In genomic region chr19:13832096-13832495, GRCh38 we compare ENCODE assay signal across 25 cellular contexts. TPM values are rescaled to one million over a fixed set of nuclear protein-coding genes. Genes with fewer than 3 reads are reported as not detected.
DNase-seq lines count a peak whose midpoint lies in the region; ATAC-seq and TF ChIP-seq lines count a peak whose summit lies in the region.
"Had no signal": no experiment of that assay in that cellular context is flagged by ENCODE, and none has a peak within 500 bp of the region (broad histone marks: within the 10 kb centered on the region; RNA-seq: fewer than 3 reads in every experiment).

No MANE protein-coding gene starts in this region.

- TF ChIP-seq CTCF in sigmoid colon (IDR thresholded peaks at IDR 0.05): no peak

- no peak overlapping the region for H3K4me3 ChIP-seq in GM23248
- no peak overlapping the region for H3K4me3 ChIP-seq in sigmoid colon
- H3K4me3 ChIP-seq: BLaER1 treated with 17β-estradiol and CSF1 and Interleukin-3, amounts not matched to agents 10 nM and 100 nM; heart right ventricle; lower lobe of right lung; PC-9; right lobe of liver had no signal

- H3K4me3 Mint-ChIP-seq in activated CD4-positive, alpha-beta T cell treated with anti-CD3 and anti-CD28 coated beads, Interleukin-2, amount 10 ng/mL, durations not matched to agents 7 days and 5 days: no peak overlapping the region
- H3K4me3 Mint-ChIP-seq in central memory CD8-positive, alpha-beta T cell: peak overlapping the region; percentile 89
- H3K4me3 Mint-ChIP-seq: activated CD8-positive, alpha-beta memory T cell treated with anti-CD3 and anti-CD28 coated beads, Interleukin-2, amount 10 ng/mL, durations not matched to agents 7 days and 5 days; type B pancreatic cell had no signal

- H3K79me2 ChIP-seq in GM23248 (ENCODE audit: insufficient read depth): peaks cover 33% of the 10 kb centered on the region

- H3K9me3 ChIP-seq in GM23248 (ENCODE audit: low read depth) (no peaks in the 10 kb centered on the region), sigmoid colon (no peaks in the 10 kb centered on the region)
- H3K9me3 ChIP-seq: BLaER1 treated with 17β-estradiol and CSF1 and Interleukin-3, amounts not matched to agents 10 nM and 100 nM; heart right ventricle; lower lobe of right lung; right lobe of liver had no signal

- POLR2A ChIA-PET in activated CD4-positive, alpha-beta T cell treated with anti-CD3 and anti-CD28 coated beads, Interleukin-2, amount 10 ng/mL, durations not matched to agents 7 days and 5 days (lab: Charles Lee): no interaction called here

- ATAC-seq in central memory CD8-positive, alpha-beta T cell (replicated peaks; ENCODE audit: extremely low read depth, poor library complexity, severe bottlenecking): no peak
- ATAC-seq: activated CD4-positive, CD25-positive, alpha-beta regulatory T cell treated with anti-CD3 and anti-CD28 coated beads, Interleukin-2, amount 50 U/mL, for 24 hours; activated CD8-positive, alpha-beta memory T cell treated with anti-CD3 and anti-CD28 coated beads, Interleukin-2, amount 10 ng/mL, durations not matched to agents 7 days and 5 days; heart right ventricle; right lobe of liver had no signal

- H3K4me1 ChIP-seq in GM23248 (ENCODE audit: insufficient read depth) (peaks cover 28% of the 10 kb centered on the region), sigmoid colon (peaks cover 0 to 43% (median 39%) of the 10 kb centered on the region in 4 donors)

- H4K20me1 ChIP-seq in GM23248 (ENCODE audit: insufficient read depth): no peaks in the 10 kb centered on the region

- CTCF ChIA-PET in activated CD4-positive, alpha-beta T cell treated with anti-CD3 and anti-CD28 coated beads, Interleukin-2, amount 10 ng/mL, durations not matched to agents 7 days and 5 days (lab: Charles Lee): no interaction called here

- TF ChIP-seq POLR2A in sigmoid colon (IDR thresholded peaks at IDR 0.05): no peak

- H3K27me3 Mint-ChIP-seq in activated CD4-positive, alpha-beta T cell treated with anti-CD3 and anti-CD28 coated beads, Interleukin-2, amount 10 ng/mL, durations not matched to agents 7 days and 5 days: no peaks in the 10 kb centered on the region
- no peaks in the 10 kb centered on the region for H3K27me3 Mint-ChIP-seq in central memory CD8-positive, alpha-beta T cell
- H3K27me3 Mint-ChIP-seq: activated CD8-positive, alpha-beta memory T cell treated with anti-CD3 and anti-CD28 coated beads, Interleukin-2, amount 10 ng/mL, durations not matched to agents 7 days and 5 days; type B pancreatic cell had no signal

- no peak overlapping the region for H3K4me2 ChIP-seq in GM23248 (ENCODE audit: unreplicated experiment)
- H3K4me2 ChIP-seq: PC-9 had no signal

- no peak overlapping the region for H2AFZ ChIP-seq in GM23248
- H2AFZ ChIP-seq: PC-9 had no signal

- H3K27ac ChIP-seq in GM23248 (peak overlapping the region; percentile 100), sigmoid colon (peak overlapping the region; percentile 96 to 100 (median 99))
- H3K27ac ChIP-seq: PC-9, right lobe of liver had no signal

- no peak for DNase-seq in activated CD4-positive, alpha-beta T cell treated with anti-CD3 and anti-CD28 coated beads, Interleukin-2, amount 10 ng/mL, durations not matched to agents 7 days and 5 days
- DNase-seq in activated CD4-positive, alpha-beta T cell treated with anti-CD3 and anti-CD28 coated beads for 48 hours: no peak
- peak; percentile 66 for DNase-seq in GM23248
- DNase-seq in central memory CD8-positive, alpha-beta T cell (ENCODE audit: low spot score in 2 of 2): no peak
- DNase-seq in sigmoid colon: peak; percentile 58
- no peak for DNase-seq in kidney tubule cell (ENCODE audit: low spot score)
- no peak for DNase-seq in GOT3 (lab: John Stamatoyannopoulos, UW)
- no peak for DNase-seq in T-helper 9 cell
- DNase-seq: activated CD8-positive, alpha-beta memory T cell treated with anti-CD3 and anti-CD28 coated beads, Interleukin-2, amount 10 ng/mL, durations not matched to agents 7 days and 5 days; activated effector memory CD4-positive, alpha-beta T cell treated with anti-CD3 and anti-CD28 coated beads, Interleukin-2, amount 50 U/mL, for 16 hours; anterior cingulate cortex; heart right ventricle; lower lobe of right lung; NCI-H1694 treated with DMSO at 0.1 percent for 48 hours; NCI-H2227 treated with DMSO at 0.1 percent for 48 hours; NCI-H82; nucleus accumbens; right lobe of liver; stimulated activated naive CD4-positive, alpha-beta T cell treated with Interleukin-2 at 50 U/mL for 16 hours; T1000 had no signal

- H3K9me2 ChIP-seq in GM23248 (ENCODE audit: insufficient read depth): no peaks in the 10 kb centered on the region

- H3K36me3 Mint-ChIP-seq in activated CD4-positive, alpha-beta T cell treated with anti-CD3 and anti-CD28 coated beads, Interleukin-2, amount 10 ng/mL, durations not matched to agents 7 days and 5 days (ENCODE audit: low read depth): peaks cover 36% of the 10 kb centered on the region
- H3K36me3 Mint-ChIP-seq in central memory CD8-positive, alpha-beta T cell (ENCODE audit: insufficient read depth): peaks cover 65% of the 10 kb centered on the region
- H3K36me3 Mint-ChIP-seq: type B pancreatic cell had no signal

- in situ Hi-C loops in GM23248 (cut with MboI): no loop called here

- peaks cover 41% of the 10 kb centered on the region for H3K4me1 Mint-ChIP-seq in activated CD4-positive, alpha-beta T cell treated with anti-CD3 and anti-CD28 coated beads, Interleukin-2, amount 10 ng/mL, durations not matched to agents 7 days and 5 days
- H3K4me1 Mint-ChIP-seq in central memory CD8-positive, alpha-beta T cell: peaks cover 43% of the 10 kb centered on the region

- intact Hi-C loops in sigmoid colon (cut with DNase I): no loop called here

- H3F3A ChIP-seq in GM23248 (ENCODE audit: insufficient read depth): peaks cover 83% of the 10 kb centered on the region

- WGBS in GM23248 (ENCODE audit: low coverage in 1 of 2, low lambda C conversion rate in 2 of 2, missing lambda C conversion rate in 2 of 2), 2 experiments: 46 to 47% methylated on average over 11 of the region's 11 CpGs
- WGBS in sigmoid colon, 2 donors: 75% methylated on average over 11 of the region's 11 CpGs

- H3K36me3 ChIP-seq in GM23248 (ENCODE audit: low read depth) (peaks cover 29% of the 10 kb centered on the region), sigmoid colon (peaks cover 4 to 43% (median 17%) of the 10 kb centered on the region in 4 donors)
- H3K36me3 ChIP-seq: right lobe of liver had no signal

- peak overlapping the region; percentile 100 for H3K9ac ChIP-seq in GM23248

- no peaks in the 10 kb centered on the region for H3K9me3 Mint-ChIP-seq in activated CD4-positive, alpha-beta T cell treated with anti-CD3 and anti-CD28 coated beads, Interleukin-2, amount 10 ng/mL, durations not matched to agents 7 days and 5 days
- H3K9me3 Mint-ChIP-seq in central memory CD8-positive, alpha-beta T cell: no peaks in the 10 kb centered on the region
- H3K9me3 Mint-ChIP-seq: type B pancreatic cell had no signal

- H3K27me3 ChIP-seq in GM23248 (replicated peaks; ENCODE audit: insufficient read depth) (no peaks in the 10 kb centered on the region), sigmoid colon (no peaks in the 10 kb centered on the region)
- H3K27me3 ChIP-seq: BLaER1 treated with 17β-estradiol and CSF1 and Interleukin-3, amounts not matched to agents 10 nM and 100 nM; heart right ventricle; right lobe of liver had no signal

- no peak for TF ChIP-seq EP300 in sigmoid colon (IDR thresholded peaks at IDR 0.05)

- peak overlapping the region; percentile 57 for H3K27ac Mint-ChIP-seq in activated CD4-positive, alpha-beta T cell treated with anti-CD3 and anti-CD28 coated beads, Interleukin-2, amount 10 ng/mL, durations not matched to agents 7 days and 5 days
- H3K27ac Mint-ChIP-seq in central memory CD8-positive, alpha-beta T cell (ENCODE audit: low read depth): peak overlapping the region; percentile 100
- H3K27ac Mint-ChIP-seq: type B pancreatic cell had no signal

RNA-seq across cellular contexts. Expression of gene ZSWIM4, which starts 36.9 kb away (rescaled TPM):
- 1 to 10 TPM; 6.0 to 6.2 TPM for total RNA-seq in activated CD4-positive, alpha-beta T cell treated with anti-CD3 and anti-CD28 coated beads, Interleukin-2, amount 10 ng/mL, durations not matched to agents 7 days and 5 days
- 2.9 and 3.0 TPM in 2 replicates for total RNA-seq in GM23248 (2014; rRNA removed; shearing (Covaris generic))
- polyA plus RNA-seq in GM23248 (2016; fragmentation: Nextera tagmentation; extraction: Ambion mirVana) (0.35 and 0.81 TPM in 2 replicates), sigmoid colon (1 to 10 TPM in 2 of 3 donors, under 1 TPM in 1; 0.60 to 3.3 (median 1.4) TPM)
- 1 to 10 TPM; 2.3 to 4.4 (median 3.3) TPM for total RNA-seq in sigmoid colon

RNA-seq across cellular contexts. Expression of gene NANOS3, which starts 44.8 kb away (rescaled TPM):
- under 1 TPM in 1 of 2 experiments, not detected in 1; 0.48 TPM for total RNA-seq in activated CD4-positive, alpha-beta T cell treated with anti-CD3 and anti-CD28 coated beads, Interleukin-2, amount 10 ng/mL, durations not matched to agents 7 days and 5 days
- not detected in 2 replicates for total RNA-seq in GM23248 (2014; rRNA removed; shearing (Covaris generic))
- polyA plus RNA-seq in GM23248 (2016; fragmentation: Nextera tagmentation; extraction: Ambion mirVana) (2.7 TPM in 2 replicates), sigmoid colon (under 1 TPM in 1 of 3 donors, not detected in 2; 0.16 TPM)
- not detected for total RNA-seq in sigmoid colon
- total RNA-seq: right lobe of liver, SK-MEL-5 had no signal

RNA-seq across cellular contexts. Expression of gene C19orf53, which starts 57.8 kb away (rescaled TPM):
- 10 to 100 TPM; 91.3 to 92.5 TPM for total RNA-seq in activated CD4-positive, alpha-beta T cell treated with anti-CD3 and anti-CD28 coated beads, Interleukin-2, amount 10 ng/mL, durations not matched to agents 7 days and 5 days
- 115 and 122 TPM in 2 replicates for total RNA-seq in GM23248 (2014; rRNA removed; shearing (Covaris generic))
- polyA plus RNA-seq in GM23248 (2016; fragmentation: Nextera tagmentation; extraction: Ambion mirVana): 309 TPM in 2 replicates
- total RNA-seq in sigmoid colon: 100 to 1,000 TPM; 139 to 229 (median 198) TPM
- polyA plus RNA-seq in sigmoid colon: 100 to 1,000 TPM; 105 to 133 (median 113) TPM

Comparison
In these comparisons a context has a peak if more than half of its experiments do, and no peak if none do; other contexts are left out.
1. DNase-seq: peak in GM23248 (single experiment) and sigmoid colon (single experiment); none in activated CD4-positive, alpha-beta T cell treated with anti-CD3 and anti-CD28 coated beads, Interleukin-2, amount 10 ng/mL, durations not matched to agents 7 days and 5 days (single experiment), activated CD4-positive, alpha-beta T cell treated with anti-CD3 and anti-CD28 coated beads for 48 hours (single experiment), central memory CD8-positive, alpha-beta T cell (0 of 2), kidney tubule cell (single experiment), GOT3 (single experiment) and T-helper 9 cell (single experiment).